Comparison of ENCODE assay signal across 1 cellular context in the genomic region with DNA sequence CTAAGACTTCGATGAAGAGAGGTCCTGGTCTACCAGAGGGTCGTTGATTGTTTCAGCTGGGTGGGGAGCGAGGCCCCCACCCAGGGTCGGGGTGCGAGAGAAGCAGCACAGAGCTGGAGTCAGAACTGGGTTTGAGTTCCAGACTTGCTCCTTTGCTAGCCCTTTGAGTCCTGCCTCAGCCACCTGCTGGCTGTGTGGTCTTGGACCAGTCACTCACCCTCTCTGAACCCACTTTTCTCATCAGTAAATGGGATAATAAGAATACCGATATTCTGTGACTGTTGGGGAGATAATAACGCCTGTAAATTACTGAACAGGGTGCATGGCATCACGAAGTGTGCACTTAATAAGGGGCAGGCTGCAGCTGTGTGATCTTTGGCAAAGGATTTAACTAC.
TF ChIP-seq lines count a peak whose summit lies in the region.

No MANE protein-coding gene starts in this region.

TF ChIP-seq in IMR-90, 13 proteins besides CTCF, POLR2A, EP300 and RAD21:
- no peak for TF ChIP-seq FOS (IDR thresholded peaks at IDR 0.05; ENCODE audit: low read depth, low read length)
- TF ChIP-seq, protein P1, sequence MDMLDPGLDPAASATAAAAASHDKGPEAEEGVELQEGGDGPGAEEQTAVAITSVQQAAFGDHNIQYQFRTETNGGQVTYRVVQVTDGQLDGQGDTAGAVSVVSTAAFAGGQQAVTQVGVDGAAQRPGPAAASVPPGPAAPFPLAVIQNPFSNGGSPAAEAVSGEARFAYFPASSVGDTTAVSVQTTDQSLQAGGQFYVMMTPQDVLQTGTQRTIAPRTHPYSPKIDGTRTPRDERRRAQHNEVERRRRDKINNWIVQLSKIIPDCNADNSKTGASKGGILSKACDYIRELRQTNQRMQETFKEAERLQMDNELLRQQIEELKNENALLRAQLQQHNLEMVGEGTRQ (IDR thresholded peaks at IDR 0.05; ENCODE audit: low read depth, low read length) = no peak
- no peak for TF ChIP-seq RFX5 (IDR thresholded peaks at IDR 0.05; ENCODE audit: low read depth, low read length)
- no peak for TF ChIP-seq CEBPB (IDR thresholded peaks at IDR 0.05; ENCODE audit: low read depth, low read length)
- no peak for TF ChIP-seq MXI1 (IDR thresholded peaks at IDR 0.05; ENCODE audit: borderline replicate concordance, low read depth, low read length)
- no peak for TF ChIP-seq CHD1 (IDR thresholded peaks at IDR 0.05; ENCODE audit: low read depth, low read length)
- no peak for TF ChIP-seq SMC3 (IDR thresholded peaks at IDR 0.05; ENCODE audit: low read depth, low read length)
- TF ChIP-seq, protein P2, sequence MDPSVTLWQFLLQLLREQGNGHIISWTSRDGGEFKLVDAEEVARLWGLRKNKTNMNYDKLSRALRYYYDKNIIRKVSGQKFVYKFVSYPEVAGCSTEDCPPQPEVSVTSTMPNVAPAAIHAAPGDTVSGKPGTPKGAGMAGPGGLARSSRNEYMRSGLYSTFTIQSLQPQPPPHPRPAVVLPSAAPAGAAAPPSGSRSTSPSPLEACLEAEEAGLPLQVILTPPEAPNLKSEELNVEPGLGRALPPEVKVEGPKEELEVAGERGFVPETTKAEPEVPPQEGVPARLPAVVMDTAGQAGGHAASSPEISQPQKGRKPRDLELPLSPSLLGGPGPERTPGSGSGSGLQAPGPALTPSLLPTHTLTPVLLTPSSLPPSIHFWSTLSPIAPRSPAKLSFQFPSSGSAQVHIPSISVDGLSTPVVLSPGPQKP (IDR thresholded peaks at IDR 0.05; ENCODE audit: borderline replicate concordance, low read depth, low read length) = no peak
- no peak for TF ChIP-seq MAZ (IDR thresholded peaks at IDR 0.05; ENCODE audit: borderline replicate concordance, low read depth, low read length)
- TF ChIP-seq RCOR1 (IDR thresholded peaks at IDR 0.05; ENCODE audit: insufficient replicate concordance, low read length) = no peak
- no peak for TF ChIP-seq BHLHE40 (IDR thresholded peaks at IDR 0.05; ENCODE audit: low read depth, low read length)
